In genomic region chr16:14263769-14264168, GRCh38 we compare ENCODE assay signal across 18 cellular contexts.
A peak's percentile ranks its signal among the peaks of the same experiment; 100 is the strongest.
DNase-seq lines count a peak whose midpoint lies in the region; ATAC-seq and TF ChIP-seq lines count a peak whose summit lies in the region.
"Had no signal": no experiment of that assay in that cellular context is flagged by ENCODE, and none has a peak within 500 bp of the region (broad histone marks: within the 10 kb centered on the region; RNA-seq: fewer than 3 reads in every experiment).

No MANE protein-coding gene starts in this region.

- POLR2A ChIA-PET in WTC11 (lab: Charles Lee) = no interaction called here

- H3K9me3 Mint-ChIP-seq in WTC11 (no peaks in the 10 kb centered on the region), progenitor cell of endocrine pancreas (ENCODE audit: low read depth) (no peaks in the 10 kb centered on the region)
- H3K9me3 Mint-ChIP-seq: CD4-positive, alpha-beta T cell; GM23338 had no signal

- ATAC-seq in WTC11 = no peak
- ATAC-seq: A549, GM23338 had no signal

- TF ChIP-seq CTCF in WTC11 (IDR thresholded peaks at IDR 0.05) (no peak), progenitor cell of endocrine pancreas (IDR thresholded peaks at IDR 0.05; ENCODE audit: unreplicated experiment) (no peak)

- CTCF ChIA-PET in WTC11 (lab: Charles Lee) = no interaction called here

- DNase-seq in NCI-H2029 (lab: John Stamatoyannopoulos, UW) (peak; percentile 14), NCI-H2029 treated with DMSO at 0.1 percent for 48 hours (lab: John Stamatoyannopoulos, UW) (no peak), WTC11 (ENCODE audit: low spot score) (no peak), progenitor cell of endocrine pancreas (ENCODE audit: low spot score, unreplicated experiment) (no peak), substantia nigra (lab: John Stamatoyannopoulos, UW) (no peak), germinal center (ENCODE audit: low spot score) (no peak)
- DNase-seq in activated T-cell treated with anti-CD3 and anti-CD28 coated beads, Interleukin-2, amount 50 U/mL, for 1 hour = no peak
- DNase-seq: AML-193; Caco-2; CD4-positive, alpha-beta T cell; DMS153; DMS79; GDM1; H7 had no signal

- H3K4me1 Mint-ChIP-seq in WTC11 = no peaks in the 10 kb centered on the region
- no peaks in the 10 kb centered on the region for H3K4me1 Mint-ChIP-seq in progenitor cell of endocrine pancreas (ENCODE audit: low read depth)
- H3K4me1 Mint-ChIP-seq: GM23338 had no signal

- no peak overlapping the region for H3K4me3 Mint-ChIP-seq in WTC11
- H3K4me3 Mint-ChIP-seq in progenitor cell of endocrine pancreas (ENCODE audit: low read depth) = no peak overlapping the region
- H3K4me3 Mint-ChIP-seq: CD4-positive, alpha-beta T cell; GM23338 had no signal

- H3K27ac ChIP-seq in substantia nigra (ENCODE audit: low read depth, low read length, poor library complexity, severe bottlenecking) = peak overlapping the region; percentile 4
- H3K27ac ChIP-seq: 22Rv1, A549, C4-2B had no signal

- H3K36me3 Mint-ChIP-seq in WTC11 (peaks cover 60% of the 10 kb centered on the region), progenitor cell of endocrine pancreas (ENCODE audit: insufficient read depth) (peaks cover 39% of the 10 kb centered on the region)

- H3K27ac Mint-ChIP-seq in WTC11 (peak overlapping the region; percentile 68; the same call in 1 of the 2 replicates), progenitor cell of endocrine pancreas (peak overlapping the region; percentile 18)
- H3K27ac Mint-ChIP-seq: CD4-positive, alpha-beta T cell; GM23338 had no signal

- H3K27me3 Mint-ChIP-seq in WTC11 (ENCODE audit: low read depth) = no peaks in the 10 kb centered on the region
- H3K27me3 Mint-ChIP-seq in progenitor cell of endocrine pancreas = no peaks in the 10 kb centered on the region
- H3K27me3 Mint-ChIP-seq: CD4-positive, alpha-beta T cell had no signal

TF ChIP-seq in WTC11, 78 proteins besides CTCF, POLR2A, EP300 and RAD21 (continues in another document):
- TF ChIP-seq, protein P1, sequence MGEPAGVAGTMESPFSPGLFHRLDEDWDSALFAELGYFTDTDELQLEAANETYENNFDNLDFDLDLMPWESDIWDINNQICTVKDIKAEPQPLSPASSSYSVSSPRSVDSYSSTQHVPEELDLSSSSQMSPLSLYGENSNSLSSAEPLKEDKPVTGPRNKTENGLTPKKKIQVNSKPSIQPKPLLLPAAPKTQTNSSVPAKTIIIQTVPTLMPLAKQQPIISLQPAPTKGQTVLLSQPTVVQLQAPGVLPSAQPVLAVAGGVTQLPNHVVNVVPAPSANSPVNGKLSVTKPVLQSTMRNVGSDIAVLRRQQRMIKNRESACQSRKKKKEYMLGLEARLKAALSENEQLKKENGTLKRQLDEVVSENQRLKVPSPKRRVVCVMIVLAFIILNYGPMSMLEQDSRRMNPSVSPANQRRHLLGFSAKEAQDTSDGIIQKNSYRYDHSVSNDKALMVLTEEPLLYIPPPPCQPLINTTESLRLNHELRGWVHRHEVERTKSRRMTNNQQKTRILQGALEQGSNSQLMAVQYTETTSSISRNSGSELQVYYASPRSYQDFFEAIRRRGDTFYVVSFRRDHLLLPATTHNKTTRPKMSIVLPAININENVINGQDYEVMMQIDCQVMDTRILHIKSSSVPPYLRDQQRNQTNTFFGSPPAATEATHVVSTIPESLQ (CRISPR knock-in tag; IDR thresholded peaks at IDR 0.05) = no peak
- TF ChIP-seq ZNF138 (CRISPR knock-in tag; conservative IDR thresholded peaks at IDR 0.05) = no peak
- TF ChIP-seq ZNF219 (CRISPR knock-in tag; IDR thresholded peaks at IDR 0.05; ENCODE audit: borderline replicate concordance) = no peak
- no peak for TF ChIP-seq ZNF423 (CRISPR knock-in tag; IDR thresholded peaks at IDR 0.05)
- TF ChIP-seq E2F1 (CRISPR knock-in tag; IDR thresholded peaks at IDR 0.05) = no peak
- TF ChIP-seq ERG (CRISPR knock-in tag; IDR thresholded peaks at IDR 0.05) = no peak
- no peak for TF ChIP-seq ZNF532 (CRISPR knock-in tag; IDR thresholded peaks at IDR 0.05; ENCODE audit: borderline replicate concordance)
- no peak for TF ChIP-seq IRF1 (CRISPR knock-in tag; IDR thresholded peaks at IDR 0.05)
- no peak for TF ChIP-seq ZNF396 (CRISPR knock-in tag; IDR thresholded peaks at IDR 0.05; ENCODE audit: borderline replicate concordance)
- no peak for TF ChIP-seq AFF4 (CRISPR knock-in tag; IDR thresholded peaks at IDR 0.05; ENCODE audit: borderline replicate concordance)
- no peak for TF ChIP-seq FOXK1 (CRISPR knock-in tag; IDR thresholded peaks at IDR 0.05)
